ENCODE assay signal across 19 cellular contexts in genomic region chr3:90011596-90011995, GRCh38.
"Had no signal": no experiment of that assay in that cellular context is flagged by ENCODE, and none has a peak within 500 bp of the region (broad histone marks: within the 10 kb centered on the region; RNA-seq: fewer than 3 reads in every experiment).

No MANE protein-coding gene starts in this region.

- ATAC-seq: activated CD8-positive, alpha-beta T cell treated with anti-CD3 and anti-CD28 coated beads, Interleukin-2, amount 10 ng/mL, durations not matched to agents 7 days and 5 days; activated naive CD4-positive, alpha-beta T cell treated with anti-CD3 and anti-CD28 coated beads, Interleukin-2, amount 50 U/mL, for 72 hours; left cardiac atrium; stimulated activated naive B cell treated with anti-CD40 and anti-IgM and Interleukin-4, amounts not matched to agents 10 μg/mL and 1 μg/mL and 100 μg/mL, for 72 hours; WTC11 had no signal

- H3K27ac ChIP-seq: thyroid gland had no signal

- H3K4me3 ChIP-seq: lung, ovary, thyroid gland had no signal

- DNase-seq: activated CD4-positive, alpha-beta T cell treated with anti-CD3 and anti-CD28 coated beads for 48 hours; activated CD8-positive, alpha-beta memory T cell treated with anti-CD3 and anti-CD28 coated beads, Interleukin-2, amount 50 U/mL, for 4 hours; activated CD8-positive, alpha-beta T cell treated with anti-CD3 and anti-CD28 coated beads, Interleukin-2, amount 10 ng/mL, durations not matched to agents 7 days and 5 days; activated effector memory CD4-positive, alpha-beta T cell treated with anti-CD3 and anti-CD28 coated beads, Interleukin-2, amount 50 U/mL, for 16 hours; activated T-cell treated with anti-CD3 and anti-CD28 coated beads, Interleukin-2, amount 50 U/mL, for 48 hours; amniotic stem cell; effector memory CD4-positive, alpha-beta T cell; left cardiac atrium; nephron progenitor cell; stimulated activated CD4-positive, alpha-beta T cell treated with anti-CD3 and anti-CD28 coated beads, Interleukin-15, amount 100 ng/mL, for 24 hours; stimulated activated CD4-positive, alpha-beta T cell treated with anti-CD3 and anti-CD28 coated beads, Interleukin-4, amount 100 ng/mL, for 1 hour; stimulated activated naive B cell treated with anti-CD40 and anti-IgM and Interleukin-4, amounts not matched to agents 10 μg/mL and 1 μg/mL and 100 μg/mL, for 72 hours; SW 1271 had no signal

- H3K36me3 ChIP-seq: brain microvascular endothelial cell, ovary, thyroid gland had no signal

- H3K9me3 ChIP-seq: ovary, thyroid gland had no signal

- H3K27me3 ChIP-seq: brain microvascular endothelial cell, ovary, thyroid gland had no signal
